In genomic region chr7:22611758-22612079, GRCh38 we compare ENCODE assay signal across 1 cellular context.
TF ChIP-seq lines count a peak whose summit lies in the region.

No MANE protein-coding gene starts in this region.

TF ChIP-seq in IMR-90, 13 proteins besides CTCF, POLR2A, EP300 and RAD21 (continued from another document):
- TF ChIP-seq USF2 (IDR thresholded peaks at IDR 0.05; ENCODE audit: low read depth, low read length): no peak
- no peak for TF ChIP-seq RCOR1 (IDR thresholded peaks at IDR 0.05; ENCODE audit: insufficient replicate concordance, low read length)
- no peak for TF ChIP-seq MAFK (IDR thresholded peaks at IDR 0.05; ENCODE audit: low read depth, low read length)
